26 cellular contexts compared by ENCODE assay signal in the genomic region with DNA sequence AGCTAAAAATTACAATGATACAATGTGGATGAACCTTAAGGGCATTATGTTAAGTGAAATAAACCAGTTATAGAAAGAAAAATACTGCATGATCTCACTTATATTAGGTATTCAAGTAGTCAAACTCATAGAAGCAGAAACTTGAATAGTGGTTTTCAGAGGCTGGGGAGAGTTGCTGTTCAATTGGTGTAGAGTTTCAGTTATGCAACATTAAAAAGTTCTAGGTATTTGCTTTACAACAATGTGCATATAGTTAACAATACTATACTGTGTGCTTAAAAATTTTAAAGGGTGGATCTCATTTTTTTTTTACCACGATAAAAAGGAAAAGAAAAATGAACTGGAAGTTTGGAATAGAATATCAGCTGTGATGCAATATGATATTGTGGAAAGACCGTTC.
"Had no signal": no experiment of that assay in that cellular context is flagged by ENCODE, and none has a peak within 500 bp of the region (broad histone marks: within the 10 kb centered on the region; RNA-seq: fewer than 3 reads in every experiment).

No MANE protein-coding gene starts in this region.

- H2AFZ ChIP-seq: neural progenitor cell had no signal

- H3K36me3 ChIP-seq: left lung, lower lobe of right lung, neural progenitor cell, neutrophil, ovary, right atrium auricular region, right lobe of liver, tibial nerve, uterus had no signal

- ATAC-seq: left colon; left lung; lower lobe of right lung; natural killer cell; right lobe of liver; stimulated activated memory B cell treated with anti-CD40 and anti-IgM and Interleukin-4, amounts not matched to agents 10 μg/mL and 1 μg/mL and 100 μg/mL, for 72 hours; stimulated activated naive CD8-positive, alpha-beta T cell treated with anti-CD3 and anti-CD28 coated beads, Interleukin-15, amount 100 ng/mL, for 72 hours had no signal

- H3K9ac ChIP-seq: neural progenitor cell had no signal

- H3K4me3 ChIP-seq: left lung, lower lobe of right lung, neural progenitor cell, ovary, right atrium auricular region, right lobe of liver, smooth muscle cell, tibial nerve, uterus had no signal

- H3K4me2 ChIP-seq: neural progenitor cell, smooth muscle cell had no signal

- DNase-seq: immature natural killer cell; kidney; left colon; left lung; lower lobe of right lung; mesendoderm; naive B cell; natural killer cell; nephron progenitor cell; occipital lobe; ovary; right lobe of liver; stimulated activated CD4-positive, alpha-beta T cell treated with anti-CD3 and anti-CD28 coated beads, Interleukin-1b, Interleukin-23, amount 100 ng/mL, for 48 hours; stimulated activated CD4-positive, alpha-beta T cell treated with anti-CD3 and anti-CD28 coated beads, Interleukin-2, amount 100 ng/mL, for 48 hours; stimulated activated CD4-positive, alpha-beta T cell treated with anti-CD3 and anti-CD28 coated beads, Interleukin-4, amount 100 ng/mL, for 4 hours; stimulated activated CD8-positive, alpha-beta memory T cell treated with anti-CD3 and anti-CD28 coated beads, Interleukin-4, amount 100 ng/mL, for 48 hours; stimulated activated naive CD4-positive, alpha-beta T cell treated with Interleukin-2 at 50 U/mL for 16 hours; stimulated activated naive CD8-positive, alpha-beta T cell treated with anti-CD3 and anti-CD28 coated beads, Interleukin-15, amount 100 ng/mL, for 72 hours; substantia nigra; uterus had no signal

- H3K27me3 ChIP-seq: left lung, neural progenitor cell, neutrophil, ovary, right atrium auricular region, right lobe of liver, tibial nerve, uterus had no signal

- H3K4me1 ChIP-seq: left lung, lower lobe of right lung, neural progenitor cell, right atrium auricular region, right lobe of liver, tibial nerve, uterus had no signal

- H3K9me3 ChIP-seq: left lung, lower lobe of right lung, neutrophil, ovary, right atrium auricular region, right lobe of liver, tibial nerve, uterus had no signal

- H3K27ac ChIP-seq: left lung, lower lobe of right lung, neural progenitor cell, neutrophil, ovary, right atrium auricular region, right lobe of liver, tibial nerve, uterus had no signal
